18 cellular contexts compared by ENCODE assay signal in genomic region chr12:46478123-46478522, GRCh38.
A peak's percentile ranks its signal among the peaks of the same experiment; 100 is the strongest.
DNase-seq lines count a peak whose midpoint lies in the region; ATAC-seq and TF ChIP-seq lines count a peak whose summit lies in the region.
"Had no signal": no experiment of that assay in that cellular context is flagged by ENCODE, and none has a peak within 500 bp of the region (broad histone marks: within the 10 kb centered on the region; RNA-seq: fewer than 3 reads in every experiment).

No MANE protein-coding gene starts in this region.

- no TSS peak for BruUV-seq in PC-9 (replicated peaks; lab: Mats Ljungman, UMichigan)

- no peaks in the 10 kb centered on the region for H3K9me3 Mint-ChIP-seq in natural killer cell
- no peaks in the 10 kb centered on the region for H3K9me3 Mint-ChIP-seq in natural killer cell treated with Interleukin-12 subunit alpha and Interleukin-12 subunit beta and Interleukin-15 and Interleukin-18, amount 100 ng/mL, for 72 hours
- H3K9me3 Mint-ChIP-seq in dendritic cell treated with granulocyte-macrophage colony-stimulating factor and Interleukin-4, amounts not matched to agents 40 ng/mL and 50 ng/mL, for 4 days, result no peaks in the 10 kb centered on the region
- H3K9me3 Mint-ChIP-seq: CD8-positive, alpha-beta T cell had no signal

- H3K36me3 Mint-ChIP-seq in natural killer cell, result peaks cover 17% of the 10 kb centered on the region
- peaks cover 9% of the 10 kb centered on the region for H3K36me3 Mint-ChIP-seq in natural killer cell treated with Interleukin-12 subunit alpha and Interleukin-12 subunit beta and Interleukin-15 and Interleukin-18, amount 100 ng/mL, for 72 hours
- no peaks in the 10 kb centered on the region for H3K36me3 Mint-ChIP-seq in dendritic cell treated with granulocyte-macrophage colony-stimulating factor and Interleukin-4, amounts not matched to agents 40 ng/mL and 50 ng/mL, for 4 days (ENCODE audit: low read depth)

- H3K4me1 Mint-ChIP-seq in natural killer cell, result peaks cover 25 to 29% of the 10 kb centered on the region in 2 donors
- peaks cover 17 to 22% of the 10 kb centered on the region in 2 donors for H3K4me1 Mint-ChIP-seq in natural killer cell treated with Interleukin-12 subunit alpha and Interleukin-12 subunit beta and Interleukin-15 and Interleukin-18, amount 100 ng/mL, for 72 hours (ENCODE audit: low read depth in 2 of 2)
- peaks cover 41% of the 10 kb centered on the region for H3K4me1 Mint-ChIP-seq in dendritic cell treated with granulocyte-macrophage colony-stimulating factor and Interleukin-4, amounts not matched to agents 40 ng/mL and 50 ng/mL, for 4 days (ENCODE audit: low read depth)

- no peak overlapping the region for H3K4me3 ChIP-seq in PC-9
- H3K4me3 ChIP-seq: GM23248 had no signal

- DNase-seq in natural killer cell (no peak), PC-9 (no peak), NOMO-1 treated with dmso at 0.1 percent for 144 hours (lab: John Stamatoyannopoulos, UW; ENCODE audit: unreplicated experiment) (no peak), dedifferentiated amniotic fluid mesenchymal stem cell (ENCODE audit: extremely low spot score) (no peak)
- no peak for DNase-seq in natural killer cell treated with Interleukin-12 subunit alpha and Interleukin-12 subunit beta and Interleukin-15 and Interleukin-18, amount 100 ng/mL, for 72 hours (ENCODE audit: low spot score)
- DNase-seq: BE2C; CD8-positive, alpha-beta T cell; COR-L47; DMS53; GF-D8; GM23248; H7 had no signal

- ATAC-seq in natural killer cell, result no peak
- ATAC-seq in natural killer cell treated with Interleukin-12 subunit alpha and Interleukin-12 subunit beta and Interleukin-15 and Interleukin-18, amount 100 ng/mL, for 72 hours, result no peak
- ATAC-seq in HG02970 (IDR thresholded peaks at IDR 0.05; ENCODE audit: low FRiP score, unreplicated experiment), result no peak
- ATAC-seq in HG03139 (IDR thresholded peaks at IDR 0.05; ENCODE audit: unreplicated experiment), result no peak
- ATAC-seq: CD8-positive, alpha-beta T cell had no signal

- TF ChIP-seq CTCF in natural killer cell (IDR thresholded peaks at IDR 0.05), result no peak
- TF ChIP-seq CTCF in PC-9 (conservative IDR thresholded peaks at IDR 0.05), result no peak

- peak overlapping the region; percentile 39; the same call in 1 of the 2 replicates for H3K4me2 ChIP-seq in PC-9
- H3K4me2 ChIP-seq: KMS-11 had no signal

- POLR2A ChIA-PET in PC-9 (lab: Charles Lee; ENCODE audit: unreplicated experiment), result no interaction called here

- H3K27me3 ChIP-seq in PC-9 (ENCODE audit: insufficient read depth, low read depth), result no peaks in the 10 kb centered on the region
- H3K27me3 ChIP-seq: BE2C had no signal

- CTCF ChIA-PET in PC-9 (lab: Charles Lee), result no interaction called here

- H3K36me3 ChIP-seq in PC-9 (ENCODE audit: low read depth), result 0 out of 2 replicates have a peak, but pooled peaks cover 8% of the 10 kb centered on the region
- H3K36me3 ChIP-seq: BE2C had no signal

- peak overlapping the region; percentile 0 to 30 for H3K27ac Mint-ChIP-seq in natural killer cell
- H3K27ac Mint-ChIP-seq in natural killer cell treated with Interleukin-12 subunit alpha and Interleukin-12 subunit beta and Interleukin-15 and Interleukin-18, amount 100 ng/mL, for 72 hours, result peak overlapping the region in 1 of 2 donors; percentile 35
- H3K27ac Mint-ChIP-seq in dendritic cell treated with granulocyte-macrophage colony-stimulating factor and Interleukin-4, amounts not matched to agents 40 ng/mL and 50 ng/mL, for 4 days, result peak overlapping the region; percentile 42
- H3K27ac Mint-ChIP-seq: CD8-positive, alpha-beta T cell; IgD-negative memory B cell had no signal

- H3K4me3 Mint-ChIP-seq in natural killer cell, result no peak overlapping the region
- H3K4me3 Mint-ChIP-seq in natural killer cell treated with Interleukin-12 subunit alpha and Interleukin-12 subunit beta and Interleukin-15 and Interleukin-18, amount 100 ng/mL, for 72 hours, result no peak overlapping the region
- no peak overlapping the region for H3K4me3 Mint-ChIP-seq in dendritic cell treated with granulocyte-macrophage colony-stimulating factor and Interleukin-4, amounts not matched to agents 40 ng/mL and 50 ng/mL, for 4 days
- H3K4me3 Mint-ChIP-seq: CD8-positive, alpha-beta T cell; IgD-negative memory B cell had no signal

- H3K9me3 ChIP-seq in PC-9 (ENCODE audit: insufficient read depth, low read depth), result peaks cover 5% of the 10 kb centered on the region
- H3K9me3 ChIP-seq: BE2C had no signal

- H3K79me2 ChIP-seq in PC-9 (ENCODE audit: low read depth), result no peaks in the 10 kb centered on the region

- peaks cover 23% of the 10 kb centered on the region for H3F3A ChIP-seq in PC-9 (ENCODE audit: insufficient read depth, low read depth)

- no peaks in the 10 kb centered on the region for H3K9me2 ChIP-seq in PC-9 (ENCODE audit: insufficient read depth)

- intact Hi-C loops in natural killer cell (cut with micrococcal nuclease) (no loop called here), PC-9 (cut with micrococcal nuclease; ENCODE audit: unreplicated experiment) (no loop called here)
- intact Hi-C loops in dendritic cell treated with granulocyte-macrophage colony-stimulating factor and Interleukin-4, amounts not matched to agents 40 ng/mL and 50 ng/mL, for 4 days (cut with micrococcal nuclease), result no loop called here

- peaks cover 49% of the 10 kb centered on the region for H3K4me1 ChIP-seq in PC-9 (replicated peaks; ENCODE audit: insufficient read depth)

- H4K20me1 ChIP-seq in PC-9 (ENCODE audit: insufficient read depth), result no peaks in the 10 kb centered on the region

- H3K27me3 Mint-ChIP-seq in natural killer cell (ENCODE audit: low read depth in 2 of 2), result no peaks in the 10 kb centered on the region
- no peaks in the 10 kb centered on the region for H3K27me3 Mint-ChIP-seq in natural killer cell treated with Interleukin-12 subunit alpha and Interleukin-12 subunit beta and Interleukin-15 and Interleukin-18, amount 100 ng/mL, for 72 hours
- H3K27me3 Mint-ChIP-seq in dendritic cell treated with granulocyte-macrophage colony-stimulating factor and Interleukin-4, amounts not matched to agents 40 ng/mL and 50 ng/mL, for 4 days, result no peaks in the 10 kb centered on the region
- H3K27me3 Mint-ChIP-seq: IgD-negative memory B cell had no signal

- H2AFZ ChIP-seq in PC-9, result no peak overlapping the region
- H2AFZ ChIP-seq: GM23248 had no signal

- H3K27ac ChIP-seq in PC-9, result peak overlapping the region; percentile 44
- H3K27ac ChIP-seq: C4-2B, GM23248, KMS-11 had no signal
